ENCODE assay signal across 1 cellular context in the genomic region with DNA sequence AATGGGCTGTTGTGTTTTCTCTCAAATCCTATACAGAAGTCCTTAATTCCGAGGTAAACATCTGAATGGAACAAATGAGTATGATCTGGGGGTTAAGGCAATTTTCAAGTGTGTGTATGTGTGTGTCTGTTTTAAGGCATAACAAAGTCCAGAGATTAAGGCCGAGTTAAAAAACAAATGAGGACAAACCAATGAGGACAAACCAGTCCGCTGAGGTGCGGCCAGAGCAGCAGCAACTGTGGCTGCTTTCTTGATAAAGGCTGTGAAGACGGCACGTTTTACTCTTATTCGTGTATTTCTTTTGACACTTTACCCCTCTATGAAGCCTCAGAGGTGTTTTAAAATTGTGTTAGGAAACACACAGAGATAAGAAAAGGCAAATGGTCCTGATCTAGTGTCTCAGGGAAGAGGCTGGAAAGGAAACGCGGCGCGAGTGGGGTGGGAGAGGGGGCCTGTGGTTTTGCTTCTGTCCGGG.
TF ChIP-seq lines count a peak whose summit lies in the region.

No MANE protein-coding gene starts in this region.

TF ChIP-seq in HepG2, 621 proteins besides CTCF, POLR2A, EP300 and RAD21 (continued from another document):
- TF ChIP-seq, protein P1, sequence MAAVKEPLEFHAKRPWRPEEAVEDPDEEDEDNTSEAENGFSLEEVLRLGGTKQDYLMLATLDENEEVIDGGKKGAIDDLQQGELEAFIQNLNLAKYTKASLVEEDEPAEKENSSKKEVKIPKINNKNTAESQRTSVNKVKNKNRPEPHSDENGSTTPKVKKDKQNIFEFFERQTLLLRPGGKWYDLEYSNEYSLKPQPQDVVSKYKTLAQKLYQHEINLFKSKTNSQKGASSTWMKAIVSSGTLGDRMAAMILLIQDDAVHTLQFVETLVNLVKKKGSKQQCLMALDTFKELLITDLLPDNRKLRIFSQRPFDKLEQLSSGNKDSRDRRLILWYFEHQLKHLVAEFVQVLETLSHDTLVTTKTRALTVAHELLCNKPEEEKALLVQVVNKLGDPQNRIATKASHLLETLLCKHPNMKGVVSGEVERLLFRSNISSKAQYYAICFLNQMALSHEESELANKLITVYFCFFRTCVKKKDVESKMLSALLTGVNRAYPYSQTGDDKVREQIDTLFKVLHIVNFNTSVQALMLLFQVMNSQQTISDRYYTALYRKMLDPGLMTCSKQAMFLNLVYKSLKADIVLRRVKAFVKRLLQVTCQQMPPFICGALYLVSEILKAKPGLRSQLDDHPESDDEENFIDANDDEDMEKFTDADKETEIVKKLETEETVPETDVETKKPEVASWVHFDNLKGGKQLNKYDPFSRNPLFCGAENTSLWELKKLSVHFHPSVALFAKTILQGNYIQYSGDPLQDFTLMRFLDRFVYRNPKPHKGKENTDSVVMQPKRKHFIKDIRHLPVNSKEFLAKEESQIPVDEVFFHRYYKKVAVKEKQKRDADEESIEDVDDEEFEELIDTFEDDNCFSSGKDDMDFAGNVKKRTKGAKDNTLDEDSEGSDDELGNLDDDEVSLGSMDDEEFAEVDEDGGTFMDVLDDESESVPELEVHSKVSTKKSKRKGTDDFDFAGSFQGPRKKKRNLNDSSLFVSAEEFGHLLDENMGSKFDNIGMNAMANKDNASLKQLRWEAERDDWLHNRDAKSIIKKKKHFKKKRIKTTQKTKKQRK (IDR thresholded peaks at IDR 0.05; ENCODE audit: low read length): no peak
TF ChIP-seq in HepG2: peak in this region for 1.
